In the genomic region with DNA sequence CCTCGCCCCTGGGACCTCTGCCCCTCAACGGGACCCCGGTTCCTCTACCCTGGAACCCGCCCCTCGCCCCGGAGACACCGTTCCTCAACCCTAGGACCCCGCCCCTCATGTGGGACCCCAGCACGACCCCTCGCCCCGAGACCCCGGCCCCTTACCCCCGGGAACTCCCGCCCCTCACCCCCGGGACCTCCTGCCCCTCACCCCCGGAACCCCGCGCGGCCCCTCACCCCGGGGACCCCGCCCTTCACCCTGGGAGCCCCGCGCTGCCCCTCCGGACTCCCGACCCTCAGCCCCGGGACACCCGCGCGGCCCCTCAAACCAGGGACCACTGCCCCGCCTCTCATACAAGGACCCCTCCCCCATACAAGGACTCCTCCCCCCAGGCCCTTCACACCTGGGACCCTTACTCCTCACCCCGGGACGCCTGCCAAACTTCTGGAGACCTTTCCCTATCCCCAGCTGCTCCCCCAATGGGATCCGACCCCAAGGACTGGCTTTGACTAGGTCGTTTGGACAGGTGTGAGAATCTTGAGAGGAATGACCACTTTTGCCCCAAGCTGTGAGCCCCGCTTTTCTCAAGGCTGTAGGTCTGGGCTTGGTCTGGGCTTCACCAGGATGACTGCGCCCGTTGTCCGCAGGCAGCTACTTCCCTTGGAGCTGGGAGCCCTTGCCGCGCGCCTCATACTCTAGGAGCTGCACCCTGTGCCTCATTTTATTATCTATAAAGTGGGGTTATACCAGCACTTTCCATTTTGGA, we compare ENCODE assay signal across 8 cellular contexts. TPM values are rescaled to one million over a fixed set of nuclear protein-coding genes. Genes with fewer than 3 reads are reported as not detected.
DNase-seq lines count a peak whose midpoint lies in the region; ATAC-seq and TF ChIP-seq lines count a peak whose summit lies in the region.

No MANE protein-coding gene starts in this region.

- H2AFZ ChIP-seq in neuron (ENCODE audit: low read depth, low read length): no peak overlapping the region

- H3K36me3 ChIP-seq in BLaER1 treated with 17β-estradiol and CSF1 and Interleukin-3, amounts not matched to agents 10 nM and 100 nM: peaks cover 9 to 49% (median 36%) of the 10 kb centered on the region in 11 experiments; a peak in 21 of 22 replicates
- H3K36me3 ChIP-seq in neuron (ENCODE audit: insufficient read depth, low read length): peaks cover 18% of the 10 kb centered on the region

- H3K27me3 ChIP-seq in BLaER1 treated with 17β-estradiol and CSF1 and Interleukin-3, amounts not matched to agents 10 nM and 100 nM: no peaks in the 10 kb centered on the region
- H3K27me3 ChIP-seq in neuron (ENCODE audit: insufficient read depth, low read length): no peaks in the 10 kb centered on the region

- no peak for TF ChIP-seq CTCF in foreskin fibroblast (IDR thresholded peaks at IDR 0.05; ENCODE audit: low read depth, low read length)

- H3K4me3 Mint-ChIP-seq in activated T-cell treated with anti-CD3 and anti-CD28 coated beads, Interleukin-2, amount 50 U/mL, for 4 hours: peak overlapping the region; percentile 88

- no peaks in the 10 kb centered on the region for H3K9me3 ChIP-seq in BLaER1 treated with 17β-estradiol and CSF1 and Interleukin-3, amounts not matched to agents 10 nM and 100 nM (replicated peaks in 1 of 11)
- no peaks in the 10 kb centered on the region for H3K9me3 ChIP-seq in neuron (ENCODE audit: low read length)

- H3K4me1 ChIP-seq in BLaER1 treated with 17β-estradiol and CSF1 and Interleukin-3, amounts not matched to agents 10 nM and 100 nM: peaks cover 25 to 64% (median 34%) of the 10 kb centered on the region in 10 experiments
- peaks cover 29% of the 10 kb centered on the region for H3K4me1 ChIP-seq in neuron (ENCODE audit: insufficient read depth, low read length)

- DNase-seq in LHCN-M2 (ENCODE audit: low read depth) (peak; percentile 36), foreskin fibroblast (peak; percentile 40 to 71), GOT3 (lab: John Stamatoyannopoulos, UW) (no peak)
- DNase-seq in activated T-cell treated with anti-CD3 and anti-CD28 coated beads, Interleukin-2, amount 50 U/mL, for 4 hours: no peak

- H3K4me1 Mint-ChIP-seq in activated T-cell treated with anti-CD3 and anti-CD28 coated beads, Interleukin-2, amount 50 U/mL, for 4 hours (ENCODE audit: low read depth): peaks cover 45% of the 10 kb centered on the region

- H3K4me2 ChIP-seq in BLaER1 treated with 17β-estradiol and CSF1 and Interleukin-3, amounts not matched to agents 10 nM and 100 nM: peak overlapping the region; percentile 90 to 99 (median 94)

- peaks cover 7% of the 10 kb centered on the region for H3K36me3 Mint-ChIP-seq in activated T-cell treated with anti-CD3 and anti-CD28 coated beads, Interleukin-2, amount 50 U/mL, for 4 hours (ENCODE audit: insufficient read depth)

- peak overlapping the region; percentile 68 to 94 (median 86) for H3K4me3 ChIP-seq in BLaER1 treated with 17β-estradiol and CSF1 and Interleukin-3, amounts not matched to agents 10 nM and 100 nM
- peak overlapping the region; percentile 79 to 84 for H3K4me3 ChIP-seq in foreskin fibroblast (ENCODE audit: low read depth in 1 of 2, low read length in 2 of 2)
- H3K4me3 ChIP-seq in neuron (ENCODE audit: low read length): peak overlapping the region; percentile 94

- peak overlapping the region; percentile 83 to 99 (median 97); a peak in 20 of 22 replicates for H3K27ac ChIP-seq in BLaER1 treated with 17β-estradiol and CSF1 and Interleukin-3, amounts not matched to agents 10 nM and 100 nM

- no peaks in the 10 kb centered on the region for H3K27me3 Mint-ChIP-seq in activated T-cell treated with anti-CD3 and anti-CD28 coated beads, Interleukin-2, amount 50 U/mL, for 4 hours (ENCODE audit: low read depth)

- no peaks in the 10 kb centered on the region for H3K9me3 Mint-ChIP-seq in activated T-cell treated with anti-CD3 and anti-CD28 coated beads, Interleukin-2, amount 50 U/mL, for 4 hours

- H3K9ac ChIP-seq in BLaER1 treated with 17β-estradiol and CSF1 and Interleukin-3, amounts not matched to agents 10 nM and 100 nM: peak overlapping the region; percentile 92 to 99 (median 97)

- no peak for ATAC-seq in activated T-cell treated with anti-CD3 and anti-CD28 coated beads, Interleukin-2, amount 50 U/mL, for 4 hours
- ATAC-seq in GM18502 (IDR thresholded peaks at IDR 0.05; ENCODE audit: poor library complexity, unreplicated experiment) (no peak), GM18867 (IDR thresholded peaks at IDR 0.05; ENCODE audit: unreplicated experiment) (no peak)

- peaks cover 0 to 50% (median 25%) of the 10 kb centered on the region in 11 experiments; a peak in 16 of 22 replicates for H4K20me1 ChIP-seq in BLaER1 treated with 17β-estradiol and CSF1 and Interleukin-3, amounts not matched to agents 10 nM and 100 nM

RNA-seq across cellular contexts. Expression of a gene that starts 0.8 kb away (rescaled TPM):
- total RNA-seq in LHCN-M2 (2014; rRNA removed): 20.9 and 21.5 TPM in 2 replicates
- polyA plus RNA-seq in LHCN-M2 (2012): 9.6 TPM
- 10 to 100 TPM; 17.8 to 19.5 (median 18.9) TPM for total RNA-seq in activated T-cell treated with anti-CD3 and anti-CD28 coated beads, Interleukin-2, amount 50 U/mL, for 4 hours

Comparison
In these comparisons a context has a peak if more than half of its experiments do, and no peak if none do; other contexts are left out.
1. DNase-seq: peak in LHCN-M2 (single experiment) and foreskin fibroblast (2 of 2); none in activated T-cell treated with anti-CD3 and anti-CD28 coated beads, Interleukin-2, amount 50 U/mL, for 4 hours (single experiment) and GOT3 (single experiment).
2. Peak in every context shown above with its lines, with median percentiles within 50 percentile points of each other: H3K4me3 ChIP-seq.